Comparison of ENCODE assay signal across 16 cellular contexts in the genomic region with DNA sequence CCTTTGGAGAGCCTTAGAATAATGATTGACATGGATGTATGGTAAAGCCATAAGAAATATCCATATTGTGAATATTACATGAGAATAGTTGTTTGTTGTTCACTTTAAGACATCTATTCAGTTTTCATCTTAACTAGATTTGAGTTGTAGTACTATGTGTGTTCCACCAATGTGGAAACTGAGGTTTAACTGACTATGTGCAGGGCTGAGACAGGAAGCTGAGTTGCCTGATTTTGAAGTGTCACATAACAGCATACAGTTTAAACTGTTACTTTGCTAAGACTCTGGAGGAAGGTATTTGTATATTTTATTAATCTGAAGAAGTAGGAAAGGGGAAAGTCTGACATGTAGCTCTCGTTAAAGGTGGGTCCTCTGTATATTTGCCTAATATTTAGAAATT. TPM values are rescaled to one million over a fixed set of nuclear protein-coding genes. Genes with fewer than 3 reads are reported as not detected.
A peak's percentile ranks its signal among the peaks of the same experiment; 100 is the strongest.
DNase-seq lines count a peak whose midpoint lies in the region; ATAC-seq, FAIRE-seq and TF ChIP-seq lines count a peak whose summit lies in the region.
"Had no signal": no experiment of that assay in that cellular context is flagged by ENCODE, and none has a peak within 500 bp of the region (broad histone marks: within the 10 kb centered on the region; RNA-seq: fewer than 3 reads in every experiment).

No MANE protein-coding gene starts in this region.

- H3K4me3 Mint-ChIP-seq in MCF 10A (ENCODE audit: unreplicated experiment) = peak overlapping the region; percentile 7
- H3K4me3 Mint-ChIP-seq in endodermal cell = peak overlapping the region; percentile 97

- ATAC-seq in HG03571 (IDR thresholded peaks at IDR 0.05; ENCODE audit: unreplicated experiment) = no peak

- H3K4me3 ChIP-seq in breast epithelium (no peak overlapping the region), SK-N-MC (peak overlapping the region; percentile 88; the same call in 1 of the 2 replicates), endodermal cell (ENCODE audit: low read length) (peak overlapping the region; percentile 94)
- H3K4me3 ChIP-seq: esophagus squamous epithelium, uterus had no signal

- H3K27ac ChIP-seq in breast epithelium (no peak overlapping the region), SK-N-MC (no peak overlapping the region), endodermal cell (ENCODE audit: low read depth, low read length) (no peak overlapping the region)
- H3K27ac ChIP-seq: esophagus squamous epithelium, uterus had no signal

- DNase-seq in MCF 10A (ENCODE audit: unreplicated experiment) (no peak), breast epithelium (ENCODE audit: low spot score in 2 of 2) (no peak), SK-N-MC (ENCODE audit: low read depth, low spot score) (no peak), endodermal cell (no peak), RCC 7860 (ENCODE audit: low spot score) (no peak), GM12891 (ENCODE audit: insufficient read length, low spot score) (no peak)
- no peak for DNase-seq in stimulated activated CD4-positive, alpha-beta T cell treated with anti-CD3 and anti-CD28 coated beads, Interleukin-12 subunit alpha, Interleukin-12 subunit beta, amount 100 ng/mL, for 4 hours
- DNase-seq: activated CD4-positive, alpha-beta T cell treated with anti-CD3 and anti-CD28 coated beads for 4 hours; esophagus squamous epithelium; KBM-7; NCI-H2081; posterior cingulate gyrus; uterus had no signal

- H3K36me3 ChIP-seq in breast epithelium (no peaks in the 10 kb centered on the region), SK-N-MC (ENCODE audit: insufficient read depth, low read length) (peaks cover 54% of the 10 kb centered on the region), endodermal cell (ENCODE audit: control insufficient read depth, insufficient read depth, low read length) (peaks cover 44% of the 10 kb centered on the region)
- H3K36me3 ChIP-seq: uterus had no signal

- WGBS in endodermal cell (ENCODE audit: insufficient coverage in 1 of 2, insufficient read length in 1 of 2), 2 experiments = 86% methylated on average over 1 of the region's 1 CpG; no CpG with 5 or more reads in 1 of the 2 experiments

- FAIRE-seq in RCC 7860 (lab: Jason Lieb, UNC) (no peak), GM12891 (lab: Jason Lieb, UNC) (no peak)
- FAIRE-seq: colon, GM18507 had no signal

- no peaks in the 10 kb centered on the region for H3K9me3 ChIP-seq in breast epithelium
- H3K9me3 ChIP-seq in SK-N-MC (ENCODE audit: low read depth, low read length) = no peaks in the 10 kb centered on the region
- no peaks in the 10 kb centered on the region for H3K9me3 ChIP-seq in endodermal cell (ENCODE audit: control insufficient read depth, low read length)
- H3K9me3 ChIP-seq: esophagus squamous epithelium, uterus had no signal

- TF ChIP-seq CTCF in MCF 10A (IDR thresholded peaks at IDR 0.05; ENCODE audit: unreplicated experiment) = no peak
- no peak for TF ChIP-seq CTCF in breast epithelium (IDR thresholded peaks at IDR 0.05)
- TF ChIP-seq CTCF in endodermal cell (conservative IDR thresholded peaks at IDR 0.05) = no peak

- BruUV-seq in MCF 10A (replicated peaks; lab: Mats Ljungman, UMichigan) = no TSS peak

- H3K9me3 Mint-ChIP-seq in MCF 10A (ENCODE audit: unreplicated experiment) (no peaks in the 10 kb centered on the region), endodermal cell (no peaks in the 10 kb centered on the region)

- no peaks in the 10 kb centered on the region for H3K27me3 Mint-ChIP-seq in MCF 10A (ENCODE audit: insufficient read depth, unreplicated experiment)
- no peaks in the 10 kb centered on the region for H3K27me3 Mint-ChIP-seq in endodermal cell (ENCODE audit: insufficient read depth)

- intact Hi-C loops in MCF 10A (cut with micrococcal nuclease) = no loop called here
- intact Hi-C loops in breast epithelium (cut with DNase I; ENCODE audit: low total_unique reads) = no loop called here

- CTCF ChIA-PET in MCF 10A (lab: Yijun Ruan, JAX) = interaction anchor here (0.8 to 6.5 kb wide), 3 partner anchors 70 to 79 kb away, joined by 3 to 77 read pairs (median 4); no protein-coding TSS in a partner anchor

- no peak for TF ChIP-seq POLR2A in breast epithelium (IDR thresholded peaks at IDR 0.05)
- TF ChIP-seq POLR2A in GM12891 (IDR thresholded peaks at IDR 0.05; ENCODE audit: low read depth, low read length) = no peak

- H3K4me1 Mint-ChIP-seq in MCF 10A (ENCODE audit: insufficient read depth, unreplicated experiment) = peaks cover 43% of the 10 kb centered on the region
- H3K4me1 Mint-ChIP-seq in endodermal cell = peaks cover 31% of the 10 kb centered on the region

- POLR2A ChIA-PET in MCF 10A (lab: Yijun Ruan, JAX) = interaction anchor here (0.7 to 6.4 kb wide), 4 partner anchors 43 to 137 kb away, joined by 3 to 89 read pairs (median 32); a partner anchor contains a TSS

- H3K4me1 ChIP-seq in breast epithelium (peaks cover 0 to 7% of the 10 kb centered on the region in 2 donors), endodermal cell (ENCODE audit: control insufficient read depth, insufficient read depth, low read length) (peaks cover 3% of the 10 kb centered on the region)
- H3K4me1 ChIP-seq: uterus had no signal

- H3K27me3 ChIP-seq in breast epithelium (no peaks in the 10 kb centered on the region), endodermal cell (ENCODE audit: control insufficient read depth, insufficient read depth, low read length, poor library complexity, severe bottlenecking) (no peaks in the 10 kb centered on the region)
- H3K27me3 ChIP-seq: esophagus squamous epithelium, uterus had no signal

- H3K9ac ChIP-seq in SK-N-MC (ENCODE audit: insufficient read length) = no peak overlapping the region
- H3K9ac ChIP-seq in endodermal cell (ENCODE audit: extremely low read depth, low read length, poor library complexity, severe bottlenecking) = no peak overlapping the region

- H3K27ac Mint-ChIP-seq in MCF 10A (ENCODE audit: low read depth, unreplicated experiment) = peak overlapping the region; percentile 63
- H3K27ac Mint-ChIP-seq in endodermal cell = no peak overlapping the region

- H3K36me3 Mint-ChIP-seq in MCF 10A (ENCODE audit: insufficient read depth, unreplicated experiment) (peaks cover 16% of the 10 kb centered on the region), endodermal cell (ENCODE audit: low read depth) (peaks cover 46% of the 10 kb centered on the region)

TF ChIP-seq in GM12891, 5 proteins besides CTCF, POLR2A, EP300 and RAD21:
- TF ChIP-seq PAX5 (IDR thresholded peaks at IDR 0.05; ENCODE audit: insufficient read depth, low read length, severe bottlenecking) (no peak), TAF1 (IDR thresholded peaks at IDR 0.05; ENCODE audit: low read depth, low read length) (no peak), POLR2AphosphoS5 (IDR thresholded peaks at IDR 0.05; ENCODE audit: low read depth, low read length) (no peak), POU2F2 (IDR thresholded peaks at IDR 0.05; ENCODE audit: low read depth, low read length) (no peak), SPI1 (IDR thresholded peaks at IDR 0.05; ENCODE audit: low read depth, low read length) (no peak)
TF ChIP-seq in GM12891: peak in this region for 0.

RNA-seq across cellular contexts. Expression of a gene that starts 2.1 kb away (rescaled TPM):
- total RNA-seq in MCF 10A (2022) (54.8 and 63.9 TPM in 2 replicates), breast epithelium (10 to 100 TPM in 2 of 3 donors, 1 to 10 TPM in 1; 8.5 to 20.1 (median 15.4) TPM), endodermal cell (100 to 1,000 TPM in 1 of 2 donors, 10 to 100 TPM in 1; 90.3 to 141 TPM)
- polyA plus RNA-seq in endodermal cell (2013, experiment 1 of 2) = 97.1 TPM
- polyA plus RNA-seq in endodermal cell (2013, experiment 2 of 2) = 103 TPM
- polyA plus RNA-seq in GM12891 (2012; ENCODE audit: low read depth, missing spikeins) = 9.2 TPM

RNA-seq across cellular contexts. Expression of a gene that starts 41.8 kb away (rescaled TPM):
- total RNA-seq in MCF 10A (2022) = 27.8 and 28.8 TPM in 2 replicates
- total RNA-seq in breast epithelium = 10 to 100 TPM in 2 of 3 donors, 1 to 10 TPM in 1; 8.5 to 23.9 (median 10.4) TPM
- total RNA-seq in endodermal cell = 10 to 100 TPM; 14.1 to 16.5 TPM
- polyA plus RNA-seq in endodermal cell (2013, experiment 1 of 2) = 2.7 TPM
- polyA plus RNA-seq in endodermal cell (2013, experiment 2 of 2) = 2.9 TPM
- 1.8 TPM for polyA plus RNA-seq in GM12891 (2012; ENCODE audit: low read depth, missing spikeins)

Comparison
In these comparisons a context has a peak if more than half of its experiments do, and no peak if none do; other contexts are left out.
1. H3K4me3 ChIP-seq: peak in SK-N-MC (single experiment) and endodermal cell (single experiment); none in breast epithelium (0 of 3).